ENCODE assay signal across 8 cellular contexts in the genomic region with DNA sequence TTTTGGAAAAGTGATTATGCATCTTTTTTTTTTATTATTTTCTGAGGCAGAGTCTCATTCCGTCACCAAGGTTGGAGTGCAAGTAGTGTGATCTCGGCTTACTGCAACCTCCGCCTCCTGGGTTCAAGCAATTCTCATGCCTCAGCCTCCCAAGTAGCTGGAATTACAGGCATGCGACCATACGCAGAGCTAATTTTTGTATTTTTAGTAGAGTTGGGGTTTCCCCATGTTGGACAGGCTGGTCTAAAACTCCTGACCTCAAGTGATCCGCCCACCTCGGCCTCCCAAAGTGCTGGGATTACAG.
DNase-seq lines count a peak whose midpoint lies in the region; TF ChIP-seq lines count a peak whose summit lies in the region.
"Not testable (repeated sequence)": the region's sequence is repeated elsewhere in the genome, so short reads cannot be mapped to it uniquely, and the experiment has no call there.

No MANE protein-coding gene starts in this region.

- no CpG with 5 or more reads among the region's 7 CpGs for WGBS in trophoblast cell (ENCODE audit: extremely low coverage, insufficient coverage, insufficient read length)

- H3K79me2 ChIP-seq in trophoblast cell (ENCODE audit: control insufficient read depth, insufficient read depth, low read length, poor library complexity): peaks cover 14% of the 10 kb centered on the region

- H3K9ac ChIP-seq in adipocyte (ENCODE audit: low read length): peak overlapping the region; percentile 71
- not testable (repeated sequence) for H3K9ac ChIP-seq in trophoblast cell (ENCODE audit: low read length); subcutaneous abdominal adipose tissue (ENCODE audit: low read length in 5 of 5)

- not testable (repeated sequence) for H3K4me3 Mint-ChIP-seq in HFFc6, mesothelial cell of epicardium

- H3K4ac ChIP-seq in trophoblast cell (ENCODE audit: low read depth, low read length): peak overlapping the region; percentile 20

- CTCF ChIA-PET in A673 (lab: Charles Lee): interaction anchor here (0.6 to 0.7 kb wide), 2 partner anchors 14 to 156 kb away, joined by 4 to 5 read pairs; no protein-coding TSS in a partner anchor

- H3K23ac ChIP-seq in trophoblast cell (ENCODE audit: low read length): not testable (repeated sequence)

- not testable (repeated sequence) for H3K9me3 ChIP-seq in A673 (ENCODE audit: low read depth, low read length, poor library complexity, severe bottlenecking); SJCRH30 (replicated peaks); adipocyte (ENCODE audit: control insufficient read depth, low read length); trophoblast cell (ENCODE audit: insufficient read depth, low read depth, low read length); subcutaneous abdominal adipose tissue (ENCODE audit: control insufficient read depth in 5 of 5, low read length in 5 of 5)

- H3K79me1 ChIP-seq in trophoblast cell (ENCODE audit: low read length): not testable (repeated sequence)

- not testable (repeated sequence) for H3K18ac ChIP-seq in trophoblast cell (ENCODE audit: low read length)

- not testable (repeated sequence) for H2BK120ac ChIP-seq in trophoblast cell (ENCODE audit: insufficient read depth, low read length, poor library complexity)

- H3K4me1 Mint-ChIP-seq in HFFc6 (ENCODE audit: low read depth) (peaks cover 34% of the 10 kb centered on the region), mesothelial cell of epicardium (peaks cover 71% of the 10 kb centered on the region)

- H3K27ac ChIP-seq in A673 (ENCODE audit: low read depth, low read length, poor library complexity, severe bottlenecking): peak overlapping the region; percentile 86
- peak overlapping the region; percentile 81 for H3K27ac ChIP-seq in SJCRH30
- not testable (repeated sequence) for H3K27ac ChIP-seq in trophoblast cell (ENCODE audit: low read depth, low read length)
- H3K27ac ChIP-seq in subcutaneous abdominal adipose tissue (ENCODE audit: low read depth, low read length): peak overlapping the region; percentile 66

- H3K4me2 ChIP-seq in trophoblast cell (ENCODE audit: low read length): not testable (repeated sequence)

- H4K8ac ChIP-seq in trophoblast cell (ENCODE audit: low read depth, low read length): not testable (repeated sequence)

- H2AFZ ChIP-seq in trophoblast cell (ENCODE audit: insufficient read depth, low read length, poor library complexity): not testable (repeated sequence)

- H3K4me3 ChIP-seq in A673 (ENCODE audit: low read depth, low read length, poor library complexity, severe bottlenecking); SJCRH30; adipocyte (ENCODE audit: low read length); choroid plexus epithelial cell (ENCODE audit: low read depth, low read length); trophoblast cell (ENCODE audit: low read depth, low read length); subcutaneous abdominal adipose tissue (ENCODE audit: low read depth in 1 of 5, low read length in 5 of 5): not testable (repeated sequence)

- not testable (repeated sequence) for H3K27me3 ChIP-seq in A673 (replicated peaks; ENCODE audit: insufficient read depth, low read depth, low read length, poor library complexity); SJCRH30; adipocyte (replicated peaks; ENCODE audit: control insufficient read depth, insufficient read depth, low read length); trophoblast cell (ENCODE audit: insufficient read depth, low read length); subcutaneous abdominal adipose tissue (ENCODE audit: control insufficient read depth in 5 of 5, insufficient read depth in 4 of 5, low read length in 5 of 5)

- not testable (repeated sequence) for H2AK5ac ChIP-seq in trophoblast cell (ENCODE audit: low read length)

- H3K27me3 Mint-ChIP-seq in HFFc6 (ENCODE audit: insufficient read depth); mesothelial cell of epicardium (ENCODE audit: low read depth): not testable (repeated sequence)

- H3K27ac Mint-ChIP-seq in HFFc6 (peak overlapping the region; percentile 74; the same call in 1 of the 2 replicates), mesothelial cell of epicardium (peak overlapping the region; percentile 87)

- BruUV-seq in A673 (replicated peaks; lab: Mats Ljungman, UMichigan): TSS peak; percentile 44

- intact Hi-C loops in A673 (cut with micrococcal nuclease; ENCODE audit: unreplicated experiment): loop anchor here (2.0 to 10.0 kb wide), 2 partner anchors 142 to 1196 kb away; partner anchors contain the start of gene KIAA1217

- H3K14ac ChIP-seq in trophoblast cell (ENCODE audit: low read length): not testable (repeated sequence)

- H3K9me3 Mint-ChIP-seq in HFFc6, mesothelial cell of epicardium: not testable (repeated sequence)

- not testable (repeated sequence) for H2BK5ac ChIP-seq in trophoblast cell (ENCODE audit: low read depth, low read length, poor library complexity)

- H2BK12ac ChIP-seq in trophoblast cell (ENCODE audit: low read length): not testable (repeated sequence)

- not testable (repeated sequence) for DNase-seq in A673 (ENCODE audit: low spot score); HFFc6; adipocyte (ENCODE audit: low read depth); mesothelial cell of epicardium (ENCODE audit: low spot score in 2 of 2, unreplicated experiment in 2 of 2); trophoblast cell
- DNase-seq in SJCRH30: peak in 1 of 2 experiments; percentile 32
- DNase-seq in choroid plexus epithelial cell (ENCODE audit: low read depth): peak; percentile 72

- H3K36me3 Mint-ChIP-seq in HFFc6 (ENCODE audit: low read depth); mesothelial cell of epicardium: not testable (repeated sequence)

- H3K4me1 ChIP-seq in A673 (ENCODE audit: insufficient read depth, low read length, poor library complexity, severe bottlenecking): peaks cover 82% of the 10 kb centered on the region
- H3K4me1 ChIP-seq in SJCRH30: peaks cover 55% of the 10 kb centered on the region
- peaks cover 48% of the 10 kb centered on the region for H3K4me1 ChIP-seq in adipocyte (ENCODE audit: control insufficient read depth, insufficient read depth, low read length)
- H3K4me1 ChIP-seq in trophoblast cell (ENCODE audit: control insufficient read depth in 1 of 2, insufficient read depth in 2 of 2, low read length in 2 of 2): peaks cover 12 to 20% of the 10 kb centered on the region in 2 experiments
- peaks cover 0 to 48% (median 35%) of the 10 kb centered on the region in 5 donors for H3K4me1 ChIP-seq in subcutaneous abdominal adipose tissue (ENCODE audit: control insufficient read depth in 5 of 5, insufficient read depth in 5 of 5, low read length in 5 of 5)

- not testable (repeated sequence) for H4K91ac ChIP-seq in trophoblast cell (ENCODE audit: low read depth, low read length)

- H3K36me3 ChIP-seq in A673 (ENCODE audit: insufficient read depth, low read length, poor library complexity, severe bottlenecking); SJCRH30; adipocyte (ENCODE audit: control insufficient read depth, insufficient read depth, low read length, severe bottlenecking); subcutaneous abdominal adipose tissue (ENCODE audit: control insufficient read depth in 5 of 5, insufficient read depth in 5 of 5, low read length in 5 of 5): not testable (repeated sequence)
- H3K36me3 ChIP-seq in trophoblast cell (ENCODE audit: control insufficient read depth in 1 of 2, insufficient read depth in 2 of 2, low read length in 2 of 2): peaks cover 9 to 11% of the 10 kb centered on the region in 2 experiments

- TF ChIP-seq CTCF in A673 (conservative IDR thresholded peaks at IDR 0.05; ENCODE audit: low read depth, low read length); HFFc6 (IDR thresholded peaks at IDR 0.05); choroid plexus epithelial cell (conservative IDR thresholded peaks at IDR 0.05; ENCODE audit: low read depth, low read length); mesothelial cell of epicardium (IDR thresholded peaks at IDR 0.05; ENCODE audit: unreplicated experiment): not testable (repeated sequence)

- POLR2A ChIA-PET in A673 (lab: Charles Lee; ENCODE audit: low non-redundant PET): interaction anchor here (0.6 to 0.7 kb wide), 2 partner anchors 39 to 1976 kb away, joined by 3 read pairs; no protein-coding TSS in a partner anchor

- not testable (repeated sequence) for H4K12ac ChIP-seq in trophoblast cell (ENCODE audit: low read depth, low read length)
